Comparison of ENCODE assay signal across 16 cellular contexts in genomic region chr6:124055986-124056385, GRCh38.
"Had no signal": no experiment of that assay in that cellular context is flagged by ENCODE, and none has a peak within 500 bp of the region (broad histone marks: within the 10 kb centered on the region; RNA-seq: fewer than 3 reads in every experiment).

No MANE protein-coding gene starts in this region.

- DNase-seq: activated CD4-positive, alpha-beta T cell treated with anti-CD3 and anti-CD28 coated beads, Interleukin-2, amount 50 U/mL, for 4 hours; activated CD4-positive, CD25-positive, alpha-beta regulatory T cell treated with anti-CD3 and anti-CD28 coated beads, Interleukin-2, amount 50 U/mL, for 72 hours; activated naive CD4-positive, alpha-beta T cell treated with Interleukin-2 at 50 U/mL for 16 hours; cerebellar nuclear complex; effector memory CD4-positive, alpha-beta T cell; foreskin keratinocyte; head of caudate nucleus; immature natural killer cell; left cardiac atrium; midbrain; right cardiac atrium; small intestine; stimulated activated CD4-positive, alpha-beta T cell treated with anti-CD3 and anti-CD28 coated beads, Interleukin-4, amount 100 ng/mL, for 4 hours; stimulated activated CD8-positive, alpha-beta memory T cell treated with anti-CD3 and anti-CD28 coated beads, Interleukin-4, amount 100 ng/mL, for 48 hours; stimulated activated naive CD4-positive, alpha-beta T cell treated with Interleukin-2 at 50 U/mL for 16 hours; substantia nigra had no signal
